Comparison of ENCODE assay signal across 15 cellular contexts in genomic region chr17:33687831-33688230, GRCh38.
DNase-seq lines count a peak whose midpoint lies in the region; ATAC-seq and TF ChIP-seq lines count a peak whose summit lies in the region.
"Had no signal": no experiment of that assay in that cellular context is flagged by ENCODE, and none has a peak within 500 bp of the region (broad histone marks: within the 10 kb centered on the region; RNA-seq: fewer than 3 reads in every experiment).

No MANE protein-coding gene starts in this region.

- peaks cover 11% of the 10 kb centered on the region for H3K9me3 Mint-ChIP-seq in WTC11
- H3K9me3 Mint-ChIP-seq: CD4-positive, CD25-positive, alpha-beta regulatory T cell; CD8-positive, alpha-beta T cell had no signal

- DNase-seq in NCI-H748 (lab: John Stamatoyannopoulos, UW; ENCODE audit: unreplicated experiment) (peak; percentile 6), NCI-H748 treated with DMSO at 0.1 percent for 48 hours (lab: John Stamatoyannopoulos, UW) (no peak), NCI-H69 (lab: John Stamatoyannopoulos, UW) (peak; percentile 55), islet precursor cell (peak; percentile 24), NCI-H1694 treated with DMSO at 0.1 percent for 48 hours (lab: John Stamatoyannopoulos, UW) (no peak), WTC11 (ENCODE audit: low spot score) (no peak), Right ventricle myocardium superior (no peak)
- DNase-seq: Caco-2; CD4-positive, CD25-positive, alpha-beta regulatory T cell; CD8-positive, alpha-beta T cell; DMS153; DND-41; GOT3; HFFc6 had no signal

- peaks cover 13% of the 10 kb centered on the region for H3K27me3 Mint-ChIP-seq in WTC11 (ENCODE audit: low read depth)
- H3K27me3 Mint-ChIP-seq: CD4-positive, CD25-positive, alpha-beta regulatory T cell had no signal

- intact Hi-C loops in Right ventricle myocardium superior (cut with DNase I), result no loop called here

- POLR2A ChIA-PET in WTC11 (lab: Charles Lee), result no interaction called here

- H3K4me1 Mint-ChIP-seq in WTC11, result no peaks in the 10 kb centered on the region
- H3K4me1 Mint-ChIP-seq: B cell; CD4-positive, CD25-positive, alpha-beta regulatory T cell had no signal

- no peaks in the 10 kb centered on the region for H3K36me3 Mint-ChIP-seq in WTC11
- H3K36me3 Mint-ChIP-seq: CD4-positive, CD25-positive, alpha-beta regulatory T cell; CD8-positive, alpha-beta T cell had no signal

- no peak overlapping the region for H3K4me3 Mint-ChIP-seq in WTC11
- H3K4me3 Mint-ChIP-seq: B cell; CD4-positive, CD25-positive, alpha-beta regulatory T cell; CD8-positive, alpha-beta T cell; HFFc6 had no signal

- ATAC-seq in WTC11, result no peak
- ATAC-seq in Right ventricle myocardium superior (ENCODE audit: poor library complexity), result no peak
- ATAC-seq: CD8-positive, alpha-beta T cell had no signal

- TF ChIP-seq CTCF in WTC11 (IDR thresholded peaks at IDR 0.05), result no peak

- CTCF ChIA-PET in WTC11 (lab: Charles Lee), result no interaction called here

- no peak overlapping the region for H3K27ac Mint-ChIP-seq in WTC11
- H3K27ac Mint-ChIP-seq: B cell; CD8-positive, alpha-beta T cell; HFFc6 had no signal

TF ChIP-seq in WTC11, 78 proteins besides CTCF, POLR2A, EP300 and RAD21:
- no peak for TF ChIP-seq MLX (CRISPR knock-in tag; IDR thresholded peaks at IDR 0.05)
- TF ChIP-seq SP1 (CRISPR knock-in tag; conservative IDR thresholded peaks at IDR 0.05), result no peak
- TF ChIP-seq, protein P1, sequence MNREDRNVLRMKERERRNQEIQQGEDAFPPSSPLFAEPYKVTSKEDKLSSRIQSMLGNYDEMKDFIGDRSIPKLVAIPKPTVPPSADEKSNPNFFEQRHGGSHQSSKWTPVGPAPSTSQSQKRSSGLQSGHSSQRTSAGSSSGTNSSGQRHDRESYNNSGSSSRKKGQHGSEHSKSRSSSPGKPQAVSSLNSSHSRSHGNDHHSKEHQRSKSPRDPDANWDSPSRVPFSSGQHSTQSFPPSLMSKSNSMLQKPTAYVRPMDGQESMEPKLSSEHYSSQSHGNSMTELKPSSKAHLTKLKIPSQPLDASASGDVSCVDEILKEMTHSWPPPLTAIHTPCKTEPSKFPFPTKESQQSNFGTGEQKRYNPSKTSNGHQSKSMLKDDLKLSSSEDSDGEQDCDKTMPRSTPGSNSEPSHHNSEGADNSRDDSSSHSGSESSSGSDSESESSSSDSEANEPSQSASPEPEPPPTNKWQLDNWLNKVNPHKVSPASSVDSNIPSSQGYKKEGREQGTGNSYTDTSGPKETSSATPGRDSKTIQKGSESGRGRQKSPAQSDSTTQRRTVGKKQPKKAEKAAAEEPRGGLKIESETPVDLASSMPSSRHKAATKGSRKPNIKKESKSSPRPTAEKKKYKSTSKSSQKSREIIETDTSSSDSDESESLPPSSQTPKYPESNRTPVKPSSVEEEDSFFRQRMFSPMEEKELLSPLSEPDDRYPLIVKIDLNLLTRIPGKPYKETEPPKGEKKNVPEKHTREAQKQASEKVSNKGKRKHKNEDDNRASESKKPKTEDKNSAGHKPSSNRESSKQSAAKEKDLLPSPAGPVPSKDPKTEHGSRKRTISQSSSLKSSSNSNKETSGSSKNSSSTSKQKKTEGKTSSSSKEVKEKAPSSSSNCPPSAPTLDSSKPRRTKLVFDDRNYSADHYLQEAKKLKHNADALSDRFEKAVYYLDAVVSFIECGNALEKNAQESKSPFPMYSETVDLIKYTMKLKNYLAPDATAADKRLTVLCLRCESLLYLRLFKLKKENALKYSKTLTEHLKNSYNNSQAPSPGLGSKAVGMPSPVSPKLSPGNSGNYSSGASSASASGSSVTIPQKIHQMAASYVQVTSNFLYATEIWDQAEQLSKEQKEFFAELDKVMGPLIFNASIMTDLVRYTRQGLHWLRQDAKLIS (CRISPR knock-in tag; IDR thresholded peaks at IDR 0.05; ENCODE audit: borderline replicate concordance), result no peak
- TF ChIP-seq, protein P2, sequence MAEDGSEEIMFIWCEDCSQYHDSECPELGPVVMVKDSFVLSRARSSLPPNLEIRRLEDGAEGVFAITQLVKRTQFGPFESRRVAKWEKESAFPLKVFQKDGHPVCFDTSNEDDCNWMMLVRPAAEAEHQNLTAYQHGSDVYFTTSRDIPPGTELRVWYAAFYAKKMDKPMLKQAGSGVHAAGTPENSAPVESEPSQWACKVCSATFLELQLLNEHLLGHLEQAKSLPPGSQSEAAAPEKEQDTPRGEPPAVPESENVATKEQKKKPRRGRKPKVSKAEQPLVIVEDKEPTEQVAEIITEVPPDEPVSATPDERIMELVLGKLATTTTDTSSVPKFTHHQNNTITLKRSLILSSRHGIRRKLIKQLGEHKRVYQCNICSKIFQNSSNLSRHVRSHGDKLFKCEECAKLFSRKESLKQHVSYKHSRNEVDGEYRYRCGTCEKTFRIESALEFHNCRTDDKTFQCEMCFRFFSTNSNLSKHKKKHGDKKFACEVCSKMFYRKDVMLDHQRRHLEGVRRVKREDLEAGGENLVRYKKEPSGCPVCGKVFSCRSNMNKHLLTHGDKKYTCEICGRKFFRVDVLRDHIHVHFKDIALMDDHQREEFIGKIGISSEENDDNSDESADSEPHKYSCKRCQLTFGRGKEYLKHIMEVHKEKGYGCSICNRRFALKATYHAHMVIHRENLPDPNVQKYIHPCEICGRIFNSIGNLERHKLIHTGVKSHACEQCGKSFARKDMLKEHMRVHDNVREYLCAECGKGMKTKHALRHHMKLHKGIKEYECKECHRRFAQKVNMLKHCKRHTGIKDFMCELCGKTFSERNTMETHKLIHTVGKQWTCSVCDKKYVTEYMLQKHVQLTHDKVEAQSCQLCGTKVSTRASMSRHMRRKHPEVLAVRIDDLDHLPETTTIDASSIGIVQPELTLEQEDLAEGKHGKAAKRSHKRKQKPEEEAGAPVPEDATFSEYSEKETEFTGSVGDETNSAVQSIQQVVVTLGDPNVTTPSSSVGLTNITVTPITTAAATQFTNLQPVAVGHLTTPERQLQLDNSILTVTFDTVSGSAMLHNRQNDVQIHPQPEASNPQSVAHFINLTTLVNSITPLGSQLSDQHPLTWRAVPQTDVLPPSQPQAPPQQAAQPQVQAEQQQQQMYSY (CRISPR knock-in tag; IDR thresholded peaks at IDR 0.05), result no peak
- TF ChIP-seq, protein P3, sequence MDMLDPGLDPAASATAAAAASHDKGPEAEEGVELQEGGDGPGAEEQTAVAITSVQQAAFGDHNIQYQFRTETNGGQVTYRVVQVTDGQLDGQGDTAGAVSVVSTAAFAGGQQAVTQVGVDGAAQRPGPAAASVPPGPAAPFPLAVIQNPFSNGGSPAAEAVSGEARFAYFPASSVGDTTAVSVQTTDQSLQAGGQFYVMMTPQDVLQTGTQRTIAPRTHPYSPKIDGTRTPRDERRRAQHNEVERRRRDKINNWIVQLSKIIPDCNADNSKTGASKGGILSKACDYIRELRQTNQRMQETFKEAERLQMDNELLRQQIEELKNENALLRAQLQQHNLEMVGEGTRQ (CRISPR knock-in tag; IDR thresholded peaks at IDR 0.05), result no peak

Comparison
In these comparisons a context has a peak if more than half of its experiments do, and no peak if none do; other contexts are left out.
1. DNase-seq: peak in NCI-H748 (single experiment), NCI-H69 (single experiment) and islet precursor cell (single experiment); none in NCI-H748 treated with DMSO at 0.1 percent for 48 hours (single experiment), NCI-H1694 treated with DMSO at 0.1 percent for 48 hours (single experiment), WTC11 (single experiment) and Right ventricle myocardium superior (single experiment).